In the genomic region with DNA sequence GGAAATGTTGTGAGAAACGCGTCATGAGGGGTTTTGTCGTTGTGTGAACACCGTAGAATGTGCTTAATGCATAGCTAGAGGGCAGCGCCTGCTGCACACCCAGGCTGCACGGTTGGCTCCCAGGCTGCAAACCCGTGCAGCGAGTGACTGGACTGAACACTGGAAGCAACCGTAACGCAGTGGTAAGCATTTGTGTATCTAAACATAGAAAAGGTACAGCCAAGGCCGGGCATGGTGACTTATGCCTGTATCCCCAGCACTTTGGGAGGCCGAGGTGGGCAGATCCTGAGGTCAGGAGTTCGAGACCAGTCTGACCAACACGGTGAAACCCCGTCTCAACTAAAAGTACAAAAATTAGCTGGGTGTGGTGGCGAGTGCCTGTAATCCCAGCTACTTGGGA, we compare ENCODE assay signal across 14 cellular contexts. TPM values are rescaled to one million over a fixed set of nuclear protein-coding genes. Genes with fewer than 3 reads are reported as not detected.
"Had no signal": no experiment of that assay in that cellular context is flagged by ENCODE, and none has a peak within 500 bp of the region (broad histone marks: within the 10 kb centered on the region; RNA-seq: fewer than 3 reads in every experiment).

No MANE protein-coding gene starts in this region.

RNA-seq across cellular contexts. Expression of a gene that starts 10.1 kb away (rescaled TPM):
- total RNA-seq: activated B cell treated with CpG ODN at 0.5 μM for 24 hours; activated CD8-positive, alpha-beta memory T cell treated with anti-CD3 and anti-CD28 coated beads for 36 hours; activated CD8-positive, alpha-beta T cell treated with anti-CD3 and anti-CD28 coated beads for 36 hours; activated T-cell treated with anti-CD3 and anti-CD28 coated beads, Interleukin-2, amount 50 U/mL, for 4 hours; activated T-helper 17 cell treated with anti-CD3 and anti-CD28 coated beads, Interleukin-2, amount 50 U/mL, for 72 hours; astrocyte; bronchial epithelial cell; cardiac septum; cerebellum; dermis blood vessel endothelial cell; esophagus muscularis mucosa; foreskin keratinocyte; gastrocnemius medialis; T-helper 2 cell treated with Interferon-gamma antibody and Interleukin-4, amounts not matched to agents 100 ng/mL and 5 ng/mL, for 36 hours had no signal
- polyA plus RNA-seq: foreskin keratinocyte had no signal

RNA-seq across cellular contexts. Expression of a gene that starts 25.4 kb away (rescaled TPM):
- total RNA-seq: activated B cell treated with CpG ODN at 0.5 μM for 24 hours; activated CD8-positive, alpha-beta memory T cell treated with anti-CD3 and anti-CD28 coated beads for 36 hours; activated CD8-positive, alpha-beta T cell treated with anti-CD3 and anti-CD28 coated beads for 36 hours; activated T-helper 17 cell treated with anti-CD3 and anti-CD28 coated beads, Interleukin-2, amount 50 U/mL, for 72 hours; astrocyte; cerebellum; foreskin keratinocyte; T-helper 2 cell treated with Interferon-gamma antibody and Interleukin-4, amounts not matched to agents 100 ng/mL and 5 ng/mL, for 36 hours had no signal
- polyA plus RNA-seq: foreskin keratinocyte had no signal

RNA-seq across cellular contexts. Expression of a gene that starts 25.7 kb away (rescaled TPM):
- total RNA-seq: activated B cell treated with CpG ODN at 0.5 μM for 24 hours; activated CD8-positive, alpha-beta memory T cell treated with anti-CD3 and anti-CD28 coated beads for 36 hours; activated T-helper 17 cell treated with anti-CD3 and anti-CD28 coated beads, Interleukin-2, amount 50 U/mL, for 72 hours; astrocyte; bronchial epithelial cell; cardiac septum; cerebellum; dermis blood vessel endothelial cell; esophagus muscularis mucosa; foreskin keratinocyte; gastrocnemius medialis; T-helper 2 cell treated with Interferon-gamma antibody and Interleukin-4, amounts not matched to agents 100 ng/mL and 5 ng/mL, for 36 hours had no signal
- polyA plus RNA-seq: foreskin keratinocyte had no signal

RNA-seq across cellular contexts. Expression of a gene that starts 55.2 kb away (rescaled TPM):
- total RNA-seq: activated B cell treated with CpG ODN at 0.5 μM for 24 hours, astrocyte, cardiac septum, dermis blood vessel endothelial cell, esophagus muscularis mucosa, foreskin keratinocyte, gastrocnemius medialis had no signal
- polyA plus RNA-seq: foreskin keratinocyte had no signal
